8 cellular contexts compared by ENCODE assay signal in the genomic region with DNA sequence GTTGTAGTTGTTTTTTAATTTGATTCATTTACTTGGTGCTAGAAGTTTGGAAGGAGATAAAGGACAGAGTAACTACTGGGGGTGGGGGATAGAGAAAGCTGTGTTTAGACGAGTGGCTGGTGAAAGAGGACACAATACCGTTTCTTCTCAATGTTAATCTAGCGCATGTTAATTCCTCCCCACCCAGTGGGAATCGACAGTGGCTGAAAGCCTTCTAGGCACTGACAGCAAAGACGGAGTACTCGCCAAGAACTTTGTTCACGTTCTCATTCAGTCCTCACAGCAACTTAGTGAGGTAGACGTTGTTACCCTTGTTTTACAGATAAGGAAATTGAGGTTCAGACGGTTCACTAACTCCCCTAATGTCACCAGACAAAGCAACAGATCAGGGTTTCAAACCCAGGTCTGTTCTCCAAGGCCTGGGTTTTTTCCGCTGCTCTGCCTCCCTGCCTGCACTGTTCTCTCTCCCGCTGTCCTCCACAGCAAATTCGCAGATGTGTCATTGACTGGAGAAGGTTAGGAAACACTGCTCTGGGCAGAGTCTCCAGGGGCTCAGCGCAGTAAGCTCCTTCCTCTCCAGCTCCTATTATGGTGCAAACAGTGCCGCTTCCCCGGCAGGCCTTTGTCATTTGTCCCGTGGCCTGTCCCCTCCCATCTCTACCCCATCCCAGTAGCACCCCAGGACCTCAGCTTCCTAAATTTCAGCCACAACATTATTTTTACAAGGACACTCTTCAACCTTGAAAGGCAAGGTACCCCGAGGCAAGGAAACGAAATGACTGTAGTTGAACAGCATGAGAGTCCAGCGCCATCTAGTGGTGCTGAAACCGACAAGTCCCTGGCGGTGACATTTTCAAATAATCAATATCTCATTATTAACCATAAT. TPM values are rescaled to one million over a fixed set of nuclear protein-coding genes. Genes with fewer than 3 reads are reported as not detected.
DNase-seq lines count a peak whose midpoint lies in the region; ATAC-seq and TF ChIP-seq lines count a peak whose summit lies in the region.

No MANE protein-coding gene starts in this region.

- H3K4me1 Mint-ChIP-seq in GM23338 (peaks cover 10% of the 10 kb centered on the region; the same call in 2 of the 3 replicates), chondrocyte (ENCODE audit: low read depth) (no peaks in the 10 kb centered on the region)

- H3K4me3 Mint-ChIP-seq in GM23338 (no peak overlapping the region), chondrocyte (ENCODE audit: unreplicated experiment) (no peak overlapping the region)

- TF ChIP-seq CTCF in AG09319 (IDR thresholded peaks at IDR 0.05; ENCODE audit: low read depth, low read length): peak; percentile 93
- TF ChIP-seq CTCF in GM23338 (conservative IDR thresholded peaks at IDR 0.05; ENCODE audit: low read depth in 2 of 2): peak; percentile 97 to 100
- peak; percentile 100 for TF ChIP-seq CTCF in chondrocyte (IDR thresholded peaks at IDR 0.05)
- peak; percentile 91 for TF ChIP-seq CTCF in kidney epithelial cell (IDR thresholded peaks at IDR 0.05; ENCODE audit: insufficient read depth, low read length, poor library complexity, severe bottlenecking)

- H4K20me1 ChIP-seq in GM23338 (replicated peaks; ENCODE audit: insufficient read depth): no peaks in the 10 kb centered on the region

- no peaks in the 10 kb centered on the region for H3K27me3 ChIP-seq in GM23338 (ENCODE audit: insufficient read depth)
- H3K27me3 ChIP-seq in kidney epithelial cell (ENCODE audit: control insufficient read depth, insufficient read depth, low read length): no peaks in the 10 kb centered on the region

- H2AFZ ChIP-seq in GM23338: peak overlapping the region; percentile 72

- H3K27ac Mint-ChIP-seq in GM23338 (no peak overlapping the region), chondrocyte (ENCODE audit: unreplicated experiment) (no peak overlapping the region)

- H3K27ac ChIP-seq in GM23338 (ENCODE audit: low read depth): 0 out of 2 replicates have a peak overlapping the region, but pooled peaks have one; percentile 23

- no peaks in the 10 kb centered on the region for H3K79me2 ChIP-seq in GM23338 (replicated peaks; ENCODE audit: insufficient read depth)

- peak overlapping the region; percentile 47 for H3K4me3 ChIP-seq in GM23338
- peak overlapping the region; percentile 10 for H3K4me3 ChIP-seq in kidney epithelial cell (ENCODE audit: low read depth, low read length)

- no peaks in the 10 kb centered on the region for H3K36me3 Mint-ChIP-seq in GM23338 (ENCODE audit: low read depth)
- peaks cover 4% of the 10 kb centered on the region for H3K36me3 Mint-ChIP-seq in chondrocyte (ENCODE audit: low read depth)

- peak; percentile 90 for ATAC-seq in GM23338
- ATAC-seq in activated CD4-positive, CD25-positive, alpha-beta regulatory T cell treated with anti-CD3 and anti-CD28 coated beads, Interleukin-2, amount 50 U/mL, for 24 hours: peak; percentile 63 to 79
- no peak for ATAC-seq in HG02970 (IDR thresholded peaks at IDR 0.05; ENCODE audit: low FRiP score, unreplicated experiment)

- H3K9me3 Mint-ChIP-seq in GM23338: no peaks in the 10 kb centered on the region
- no peaks in the 10 kb centered on the region for H3K9me3 Mint-ChIP-seq in chondrocyte (ENCODE audit: low read depth)

- H3K4me1 ChIP-seq in GM23338 (ENCODE audit: insufficient read depth): peaks cover 15% of the 10 kb centered on the region

- H3F3A ChIP-seq in GM23338 (replicated peaks; ENCODE audit: low read depth): no peaks in the 10 kb centered on the region

- H3K4me2 ChIP-seq in GM23338: peak overlapping the region; percentile 72

- DNase-seq in AG09319 (ENCODE audit: extremely low read depth, low read depth) (no peak), GM23338 (ENCODE audit: low spot score) (peak; percentile 92), NCI-H2227 (lab: John Stamatoyannopoulos, UW; ENCODE audit: unreplicated experiment) (peak; percentile 85), chondrocyte (ENCODE audit: low spot score) (no peak), kidney epithelial cell (ENCODE audit: low read depth) (peak; percentile 43)
- peak; percentile 20 to 30 for DNase-seq in stimulated activated CD4-positive, alpha-beta T cell treated with anti-CD3 and anti-CD28 coated beads, Interleukin-15, amount 100 ng/mL, for 1 hour (ENCODE audit: low read depth in 1 of 2, low spot score in 1 of 2)

- H3K36me3 ChIP-seq in GM23338 (ENCODE audit: insufficient read depth): no peaks in the 10 kb centered on the region
- H3K36me3 ChIP-seq in kidney epithelial cell (ENCODE audit: control insufficient read depth, insufficient read depth, low read length): no peaks in the 10 kb centered on the region

- H3K27me3 Mint-ChIP-seq in GM23338 (ENCODE audit: insufficient read depth, low read depth, poor library complexity) (peaks cover 8% of the 10 kb centered on the region), chondrocyte (ENCODE audit: low read depth) (no peaks in the 10 kb centered on the region)

- H3K9me2 ChIP-seq in GM23338 (ENCODE audit: insufficient read depth): no peaks in the 10 kb centered on the region

TF ChIP-seq in GM23338, 12 proteins besides CTCF, POLR2A, EP300 and RAD21 (continues in another document):
- TF ChIP-seq, protein P1, sequence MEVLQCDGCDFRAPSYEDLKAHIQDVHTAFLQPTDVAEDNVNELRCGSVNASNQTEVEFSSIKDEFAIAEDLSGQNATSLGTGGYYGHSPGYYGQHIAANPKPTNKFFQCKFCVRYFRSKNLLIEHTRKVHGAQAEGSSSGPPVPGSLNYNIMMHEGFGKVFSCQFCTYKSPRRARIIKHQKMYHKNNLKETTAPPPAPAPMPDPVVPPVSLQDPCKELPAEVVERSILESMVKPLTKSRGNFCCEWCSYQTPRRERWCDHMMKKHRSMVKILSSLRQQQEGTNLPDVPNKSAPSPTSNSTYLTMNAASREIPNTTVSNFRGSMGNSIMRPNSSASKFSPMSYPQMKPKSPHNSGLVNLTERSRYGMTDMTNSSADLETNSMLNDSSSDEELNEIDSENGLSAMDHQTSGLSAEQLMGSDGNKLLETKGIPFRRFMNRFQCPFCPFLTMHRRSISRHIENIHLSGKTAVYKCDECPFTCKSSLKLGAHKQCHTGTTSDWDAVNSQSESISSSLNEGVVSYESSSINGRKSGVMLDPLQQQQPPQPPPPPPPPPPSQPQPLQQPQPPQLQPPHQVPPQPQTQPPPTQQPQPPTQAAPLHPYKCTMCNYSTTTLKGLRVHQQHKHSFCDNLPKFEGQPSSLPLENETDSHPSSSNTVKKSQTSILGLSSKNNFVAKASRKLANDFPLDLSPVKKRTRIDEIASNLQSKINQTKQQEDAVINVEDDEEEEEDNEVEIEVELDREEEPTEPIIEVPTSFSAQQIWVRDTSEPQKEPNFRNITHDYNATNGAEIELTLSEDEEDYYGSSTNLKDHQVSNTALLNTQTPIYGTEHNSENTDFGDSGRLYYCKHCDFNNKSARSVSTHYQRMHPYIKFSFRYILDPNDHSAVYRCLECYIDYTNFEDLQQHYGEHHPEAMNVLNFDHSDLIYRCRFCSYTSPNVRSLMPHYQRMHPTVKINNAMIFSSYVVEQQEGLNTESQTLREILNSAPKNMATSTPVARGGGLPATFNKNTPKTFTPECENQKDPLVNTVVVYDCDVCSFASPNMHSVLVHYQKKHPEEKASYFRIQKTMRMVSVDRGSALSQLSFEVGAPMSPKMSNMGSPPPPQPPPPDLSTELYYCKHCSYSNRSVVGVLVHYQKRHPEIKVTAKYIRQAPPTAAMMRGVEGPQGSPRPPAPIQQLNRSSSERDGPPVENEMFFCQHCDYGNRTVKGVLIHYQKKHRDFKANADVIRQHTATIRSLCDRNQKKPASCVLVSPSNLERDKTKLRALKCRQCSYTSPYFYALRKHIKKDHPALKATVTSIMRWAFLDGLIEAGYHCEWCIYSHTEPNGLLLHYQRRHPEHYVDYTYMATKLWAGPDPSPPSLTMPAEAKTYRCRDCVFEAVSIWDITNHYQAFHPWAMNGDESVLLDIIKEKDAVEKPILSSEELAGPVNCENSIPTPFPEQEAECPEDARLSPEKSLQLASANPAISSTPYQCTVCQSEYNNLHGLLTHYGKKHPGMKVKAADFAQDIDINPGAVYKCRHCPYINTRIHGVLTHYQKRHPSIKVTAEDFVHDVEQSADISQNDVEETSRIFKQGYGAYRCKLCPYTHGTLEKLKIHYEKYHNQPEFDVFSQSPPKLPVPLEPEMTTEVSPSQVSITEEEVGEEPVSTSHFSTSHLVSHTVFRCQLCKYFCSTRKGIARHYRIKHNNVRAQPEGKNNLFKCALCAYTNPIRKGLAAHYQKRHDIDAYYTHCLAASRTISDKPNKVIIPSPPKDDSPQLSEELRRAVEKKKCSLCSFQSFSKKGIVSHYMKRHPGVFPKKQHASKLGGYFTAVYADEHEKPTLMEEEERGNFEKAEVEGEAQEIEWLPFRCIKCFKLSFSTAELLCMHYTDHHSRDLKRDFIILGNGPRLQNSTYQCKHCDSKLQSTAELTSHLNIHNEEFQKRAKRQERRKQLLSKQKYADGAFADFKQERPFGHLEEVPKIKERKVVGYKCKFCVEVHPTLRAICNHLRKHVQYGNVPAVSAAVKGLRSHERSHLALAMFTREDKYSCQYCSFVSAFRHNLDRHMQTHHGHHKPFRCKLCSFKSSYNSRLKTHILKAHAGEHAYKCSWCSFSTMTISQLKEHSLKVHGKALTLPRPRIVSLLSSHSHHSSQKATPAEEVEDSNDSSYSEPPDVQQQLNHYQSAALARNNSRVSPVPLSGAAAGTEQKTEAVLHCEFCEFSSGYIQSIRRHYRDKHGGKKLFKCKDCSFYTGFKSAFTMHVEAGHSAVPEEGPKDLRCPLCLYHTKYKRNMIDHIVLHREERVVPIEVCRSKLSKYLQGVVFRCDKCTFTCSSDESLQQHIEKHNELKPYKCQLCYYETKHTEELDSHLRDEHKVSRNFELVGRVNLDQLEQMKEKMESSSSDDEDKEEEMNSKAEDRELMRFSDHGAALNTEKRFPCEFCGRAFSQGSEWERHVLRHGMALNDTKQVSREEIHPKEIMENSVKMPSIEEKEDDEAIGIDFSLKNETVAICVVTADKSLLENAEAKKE (CRISPR knock-in tag; IDR thresholded peaks at IDR 0.05): no peak

RNA-seq across cellular contexts. Expression of a gene that starts 16.9 kb away (rescaled TPM):
- 38.0 and 53.2 TPM in 2 replicates for total RNA-seq in GM23338 (2014; rRNA removed; shearing (Covaris generic))
- polyA plus RNA-seq in GM23338 (2016; fragmentation: Nextera tagmentation; extraction: Ambion mirVana): 65.5 and 74.5 TPM in 2 replicates
- 30.3 to 33.3 TPM (median 33.1 TPM) in 3 replicates for total RNA-seq in chondrocyte
- total RNA-seq in kidney epithelial cell: 26.1 and 43.2 TPM in 2 replicates

Comparison
In these comparisons a context has a peak if more than half of its experiments do, and no peak if none do; other contexts are left out.
1. DNase-seq: peak in GM23338 (single experiment), NCI-H2227 (single experiment), kidney epithelial cell (single experiment) and stimulated activated CD4-positive, alpha-beta T cell treated with anti-CD3 and anti-CD28 coated beads, Interleukin-15, amount 100 ng/mL, for 1 hour (2 of 2); none in AG09319 (single experiment) and chondrocyte (single experiment).
2. Peak in every context shown above with its lines, with median percentiles within 50 percentile points of each other: CTCF ChIP-seq.